8 cellular contexts compared by ENCODE assay signal in genomic region chr15:69463182-69463756, GRCh38. TPM values are rescaled to one million over a fixed set of nuclear protein-coding genes. Genes with fewer than 3 reads are reported as not detected.
DNase-seq lines count a peak whose midpoint lies in the region; FAIRE-seq and TF ChIP-seq lines count a peak whose summit lies in the region.

No MANE protein-coding gene starts in this region.

- no peaks in the 10 kb centered on the region for H3K9me3 ChIP-seq in thymus (ENCODE audit: control insufficient read depth)

- H3K27me3 ChIP-seq in layer of hippocampus (ENCODE audit: control insufficient read depth, insufficient read depth, low read length) (no peaks in the 10 kb centered on the region), thymus (ENCODE audit: control insufficient read depth, insufficient read depth) (no peaks in the 10 kb centered on the region)

- H3K36me3 Mint-ChIP-seq in activated CD4-positive, alpha-beta T cell treated with anti-CD3 and anti-CD28 coated beads, Interleukin-2, amount 10 ng/mL, durations not matched to agents 7 days and 5 days (ENCODE audit: low read depth), result no peaks in the 10 kb centered on the region

- no peaks in the 10 kb centered on the region for H3K36me3 ChIP-seq in thymus (ENCODE audit: control insufficient read depth, insufficient read depth)

- TF ChIP-seq CTCF in D721Med (IDR thresholded peaks at IDR 0.05; ENCODE audit: insufficient read depth, missing control alignments), result no peak

- FAIRE-seq in D721Med (lab: Jason Lieb, UNC), result no peak

- H3K9me3 Mint-ChIP-seq in activated CD4-positive, alpha-beta T cell treated with anti-CD3 and anti-CD28 coated beads, Interleukin-2, amount 10 ng/mL, durations not matched to agents 7 days and 5 days, result no peaks in the 10 kb centered on the region

- peaks cover 34% of the 10 kb centered on the region for H3K4me1 Mint-ChIP-seq in activated CD4-positive, alpha-beta T cell treated with anti-CD3 and anti-CD28 coated beads, Interleukin-2, amount 10 ng/mL, durations not matched to agents 7 days and 5 days

- POLR2A ChIA-PET in activated CD4-positive, alpha-beta T cell treated with anti-CD3 and anti-CD28 coated beads, Interleukin-2, amount 10 ng/mL, durations not matched to agents 7 days and 5 days (lab: Charles Lee), result interaction anchor here (2.2 kb wide), 1 partner anchor 11 kb away, joined by 29 read pairs; the partner anchor contains the start of gene RPLP1

- H3K27ac Mint-ChIP-seq in activated CD4-positive, alpha-beta T cell treated with anti-CD3 and anti-CD28 coated beads, Interleukin-2, amount 10 ng/mL, durations not matched to agents 7 days and 5 days, result peak overlapping the region; percentile 90

- H3K4me3 Mint-ChIP-seq in activated CD4-positive, alpha-beta T cell treated with anti-CD3 and anti-CD28 coated beads, Interleukin-2, amount 10 ng/mL, durations not matched to agents 7 days and 5 days, result peak overlapping the region; percentile 81

- H3K4me3 ChIP-seq in thymus (ENCODE audit: low read length), result peak overlapping the region; percentile 59

- H3K4me1 ChIP-seq in thymus (ENCODE audit: control insufficient read depth, insufficient read depth, low read length), result peaks cover 9% of the 10 kb centered on the region

- 34% methylated on average over 13 of the region's 13 CpGs for WGBS in thymus

- DNase-seq in activated CD4-positive, alpha-beta T cell treated with anti-CD3 and anti-CD28 coated beads, Interleukin-2, amount 10 ng/mL, durations not matched to agents 7 days and 5 days, result peak; percentile 2
- no peak for DNase-seq in activated CD4-positive, alpha-beta T cell treated with anti-CD3 and anti-CD28 coated beads, Interleukin-2, amount 50 U/mL, for 48 hours
- DNase-seq in D721Med (ENCODE audit: insufficient read length, low spot score) (no peak), activated gamma-delta T cell (lab: John Stamatoyannopoulos, UW) (no peak), NCI-H1930 (lab: John Stamatoyannopoulos, UW) (no peak)

- peaks cover 11% of the 10 kb centered on the region for H3K27me3 Mint-ChIP-seq in activated CD4-positive, alpha-beta T cell treated with anti-CD3 and anti-CD28 coated beads, Interleukin-2, amount 10 ng/mL, durations not matched to agents 7 days and 5 days

- CTCF ChIA-PET in activated CD4-positive, alpha-beta T cell treated with anti-CD3 and anti-CD28 coated beads, Interleukin-2, amount 10 ng/mL, durations not matched to agents 7 days and 5 days (lab: Charles Lee), result interaction anchor here (0.6 to 2.2 kb wide), 25 partner anchors 8 to 1705 kb away, joined by 3 to 48 read pairs (median 4); partner anchors contain the start of genes KIF23, RPLP1 and TLE3

- H3K27ac ChIP-seq in angular gyrus (ENCODE audit: low read depth, low read length), result peak overlapping the region; percentile 78
- peak overlapping the region; percentile 90 for H3K27ac ChIP-seq in layer of hippocampus (ENCODE audit: low read depth, low read length)
- H3K27ac ChIP-seq in thymus (ENCODE audit: low read depth), result peak overlapping the region; percentile 86

RNA-seq across cellular contexts. Expression of gene RPLP1, which starts 10.7 kb away (rescaled TPM):
- total RNA-seq in activated CD4-positive, alpha-beta T cell treated with anti-CD3 and anti-CD28 coated beads, Interleukin-2, amount 10 ng/mL, durations not matched to agents 7 days and 5 days, result 1,000 to 10,000 TPM; 1,548 to 1,738 TPM
- 2,341 TPM for polyA plus RNA-seq in thymus

RNA-seq across cellular contexts. Expression of gene KIF23, which starts 49.1 kb away (rescaled TPM):
- 10 to 100 TPM; 77.8 to 93.1 TPM for total RNA-seq in activated CD4-positive, alpha-beta T cell treated with anti-CD3 and anti-CD28 coated beads, Interleukin-2, amount 10 ng/mL, durations not matched to agents 7 days and 5 days
- 2.9 TPM for polyA plus RNA-seq in thymus
